ENCODE assay signal across 14 cellular contexts in genomic region chr1:44565265-44565750, GRCh38.
DNase-seq lines count a peak whose midpoint lies in the region; ATAC-seq and TF ChIP-seq lines count a peak whose summit lies in the region.
"Had no signal": no experiment of that assay in that cellular context is flagged by ENCODE, and none has a peak within 500 bp of the region (broad histone marks: within the 10 kb centered on the region; RNA-seq: fewer than 3 reads in every experiment).

No MANE protein-coding gene starts in this region.

- intact Hi-C loops in dorsolateral prefrontal cortex (cut with DNase I) (no loop called here), CD14-positive monocyte (cut with micrococcal nuclease) (no loop called here)

- no peaks in the 10 kb centered on the region for H3K9me3 ChIP-seq in neuronal stem cell (replicated peaks in 1 of 2; ENCODE audit: control insufficient read depth in 2 of 2, insufficient read depth in 1 of 2, low read depth in 1 of 2, low read length in 2 of 2)
- H3K9me3 ChIP-seq: BLaER1 treated with 17β-estradiol and CSF1 and Interleukin-3, amounts not matched to agents 10 nM and 100 nM had no signal

- H3K27me3 ChIP-seq in GM23338 (ENCODE audit: insufficient read depth) (no peaks in the 10 kb centered on the region), dorsolateral prefrontal cortex (peaks cover 0 to 6% (median 0%) of the 10 kb centered on the region in 45 donors), neuronal stem cell (ENCODE audit: control insufficient read depth in 3 of 3, insufficient read depth in 3 of 3, low read depth in 1 of 3, low read length in 3 of 3) (peaks cover 0 to 9% (median 0%) of the 10 kb centered on the region in 3 experiments)
- H3K27me3 ChIP-seq: BLaER1 treated with 17β-estradiol and CSF1 and Interleukin-3, amounts not matched to agents 10 nM and 100 nM had no signal

- no peaks in the 10 kb centered on the region for H3K79me2 ChIP-seq in GM23338 (replicated peaks; ENCODE audit: insufficient read depth)

- H3K4me1 Mint-ChIP-seq in GM23338 (peaks cover 22% of the 10 kb centered on the region), CD14-positive monocyte (peaks cover 6% of the 10 kb centered on the region)

- H4K20me1 ChIP-seq in GM23338 (replicated peaks; ENCODE audit: insufficient read depth), result no peaks in the 10 kb centered on the region
- H4K20me1 ChIP-seq: BLaER1 treated with 17β-estradiol and CSF1 and Interleukin-3, amounts not matched to agents 10 nM and 100 nM had no signal

- H3K36me3 ChIP-seq in GM23338 (ENCODE audit: insufficient read depth), result no peaks in the 10 kb centered on the region
- peaks cover 0 to 19% of the 10 kb centered on the region in 2 donors for H3K36me3 ChIP-seq in neuronal stem cell (replicated peaks in 1 of 2; ENCODE audit: control insufficient read depth in 2 of 2, insufficient read depth in 2 of 2, low read length in 2 of 2)
- H3K36me3 ChIP-seq: BLaER1 treated with 17β-estradiol and CSF1 and Interleukin-3, amounts not matched to agents 10 nM and 100 nM had no signal

- no peak overlapping the region for H4K91ac ChIP-seq in neuronal stem cell (ENCODE audit: low read depth, low read length, poor library complexity)

- H3K4me3 Mint-ChIP-seq in GM23338, result no peak overlapping the region
- no peak overlapping the region for H3K4me3 Mint-ChIP-seq in CD14-positive monocyte
- H3K4me3 Mint-ChIP-seq: CD4-positive, alpha-beta T cell had no signal

- no peak overlapping the region for H3K18ac ChIP-seq in neuronal stem cell (ENCODE audit: low read length)

- H3K4me3 ChIP-seq in GM23338, result no peak overlapping the region
- no peak overlapping the region for H3K4me3 ChIP-seq in dorsolateral prefrontal cortex
- H3K4me3 ChIP-seq in neuronal stem cell (ENCODE audit: low read length in 2 of 2), result no peak overlapping the region
- H3K4me3 ChIP-seq: BLaER1 treated with 17β-estradiol and CSF1 and Interleukin-3, amounts not matched to agents 10 nM and 100 nM; GM12878 had no signal

- H3K27me3 Mint-ChIP-seq in GM23338 (ENCODE audit: insufficient read depth, low read depth, poor library complexity) (peaks cover 16% of the 10 kb centered on the region), CD14-positive monocyte (ENCODE audit: low read depth in 3 of 3) (peaks cover 0 to 6% (median 1%) of the 10 kb centered on the region in 3 donors)

- H4K8ac ChIP-seq in neuronal stem cell (ENCODE audit: low read depth, low read length), result no peak overlapping the region

- H3K23ac ChIP-seq in neuronal stem cell (ENCODE audit: low read depth, low read length, poor library complexity), result no peak overlapping the region

- no peak overlapping the region for H3K27ac Mint-ChIP-seq in GM23338
- peak overlapping the region in 1 of 7 donors; percentile 27 for H3K27ac Mint-ChIP-seq in CD14-positive monocyte
- H3K27ac Mint-ChIP-seq: CD4-positive, alpha-beta T cell had no signal

- H2AK5ac ChIP-seq in neuronal stem cell (ENCODE audit: low read depth, low read length), result peak overlapping the region; percentile 4

- no peak overlapping the region for H2BK120ac ChIP-seq in neuronal stem cell (ENCODE audit: low read depth, low read length)

- H2BK12ac ChIP-seq in neuronal stem cell (ENCODE audit: low read length), result no peak overlapping the region

- H3K9ac ChIP-seq in neuronal stem cell (ENCODE audit: low read depth, low read length, poor library complexity), result no peak overlapping the region
- H3K9ac ChIP-seq: BLaER1 treated with 17β-estradiol and CSF1 and Interleukin-3, amounts not matched to agents 10 nM and 100 nM had no signal

- H2AFZ ChIP-seq in GM23338, result no peak overlapping the region
- H2AFZ ChIP-seq in neuronal stem cell (ENCODE audit: low read length), result no peak overlapping the region

- H3K14ac ChIP-seq in neuronal stem cell (ENCODE audit: low read length), result no peak overlapping the region

- peak; percentile 47 for DNase-seq in GM23338 (ENCODE audit: low spot score)
- DNase-seq in NCI-H69 (lab: John Stamatoyannopoulos, UW), result peak; percentile 49
- no peak for DNase-seq in dorsolateral prefrontal cortex
- no peak for DNase-seq in neuronal stem cell (ENCODE audit: low spot score)
- no peak for DNase-seq in CD14-positive monocyte (ENCODE audit: low spot score)
- DNase-seq in HPDE6-E6E7 (ENCODE audit: extremely low spot score), result no peak
- DNase-seq: CD4-positive, alpha-beta T cell; DMS79; GOT3 had no signal

- H3F3A ChIP-seq in GM23338 (replicated peaks; ENCODE audit: low read depth), result 0 out of 2 replicates have a peak, but pooled peaks cover 3% of the 10 kb centered on the region

- H3K27ac ChIP-seq in GM23338 (ENCODE audit: low read depth) (no peak overlapping the region), dorsolateral prefrontal cortex (peak overlapping the region in 55 of 59 donors; percentile 4 to 100 (median 85)), neuronal stem cell (replicated peaks; ENCODE audit: low read length) (no peak overlapping the region)
- H3K27ac ChIP-seq: BLaER1 treated with 17β-estradiol and CSF1 and Interleukin-3, amounts not matched to agents 10 nM and 100 nM; HL-60 had no signal

- no peaks in the 10 kb centered on the region for H3K79me1 ChIP-seq in neuronal stem cell (ENCODE audit: low read depth, low read length)

- H3K36me3 Mint-ChIP-seq in GM23338 (ENCODE audit: low read depth), result no peaks in the 10 kb centered on the region; the same call in 1 of the 3 replicates
- no peaks in the 10 kb centered on the region for H3K36me3 Mint-ChIP-seq in CD14-positive monocyte

- no CpG with 5 or more reads among the region's 5 CpGs for WGBS in neuronal stem cell (ENCODE audit: extremely low coverage in 2 of 2, insufficient read length in 2 of 2, insufficient replicate concordance in 1 of 2), 2 donors

- no peak overlapping the region for H2BK5ac ChIP-seq in neuronal stem cell (ENCODE audit: low read length)

- H3K4ac ChIP-seq in neuronal stem cell (ENCODE audit: low read length), result no peak overlapping the region

- H3K9me2 ChIP-seq in GM23338 (ENCODE audit: insufficient read depth), result 0 out of 2 replicates have a peak, but pooled peaks cover 5% of the 10 kb centered on the region

- H3K9me3 Mint-ChIP-seq in GM23338, result no peaks in the 10 kb centered on the region
- peaks cover 0 to 1% (median 0%) of the 10 kb centered on the region in 7 donors for H3K9me3 Mint-ChIP-seq in CD14-positive monocyte
- H3K9me3 Mint-ChIP-seq: CD4-positive, alpha-beta T cell had no signal

- TF ChIP-seq CTCF in GM23338 (conservative IDR thresholded peaks at IDR 0.05; ENCODE audit: low read depth in 2 of 2) (no peak), dorsolateral prefrontal cortex (IDR thresholded peaks at IDR 0.05 in 54 of 56, conservative IDR thresholded peaks at IDR 0.05 in 2 of 56; ENCODE audit: low read depth in 1 of 56, partially characterized antibody in 56 of 56) (no peak), CD14-positive monocyte (IDR thresholded peaks at IDR 0.05) (no peak)

- H3K4me2 ChIP-seq in GM23338, result no peak overlapping the region
- no peak overlapping the region for H3K4me2 ChIP-seq in neuronal stem cell (ENCODE audit: insufficient read depth, low read length, poor library complexity, severe bottlenecking)
- H3K4me2 ChIP-seq: BLaER1 treated with 17β-estradiol and CSF1 and Interleukin-3, amounts not matched to agents 10 nM and 100 nM had no signal

- peaks cover 5% of the 10 kb centered on the region; the same call in 1 of the 2 replicates for H3K4me1 ChIP-seq in GM23338 (ENCODE audit: insufficient read depth)
- H3K4me1 ChIP-seq in neuronal stem cell (ENCODE audit: control insufficient read depth in 2 of 2, insufficient read depth in 1 of 2, low read depth in 1 of 2, low read length in 2 of 2), result peaks cover 0 to 2% of the 10 kb centered on the region in 2 donors

- H2BK15ac ChIP-seq in neuronal stem cell (ENCODE audit: low read length), result no peak overlapping the region

- ATAC-seq in GM23338, result peak; percentile 75
- ATAC-seq in GM19023 (IDR thresholded peaks at IDR 0.05; ENCODE audit: unreplicated experiment), result no peak
- ATAC-seq: GM12878, HCT116 had no signal

TF ChIP-seq in GM23338, 12 proteins besides CTCF, POLR2A, EP300 and RAD21 (continues in another document):
- no peak for TF ChIP-seq ETS1 (IDR thresholded peaks at IDR 0.05)
- TF ChIP-seq REST (IDR thresholded peaks at IDR 0.05; ENCODE audit: unreplicated experiment), result no peak
- TF ChIP-seq NANOG (IDR thresholded peaks at IDR 0.05; ENCODE audit: borderline replicate concordance), result no peak

Comparison
In these comparisons a context has a peak if more than half of its experiments do, and no peak if none do; other contexts are left out.
1. DNase-seq: peak in GM23338 (single experiment) and NCI-H69 (single experiment); none in dorsolateral prefrontal cortex (0 of 10), neuronal stem cell (single experiment), CD14-positive monocyte (single experiment) and HPDE6-E6E7 (single experiment).
2. H3K27ac ChIP-seq: peak in dorsolateral prefrontal cortex (55 of 59); none in GM23338 (single experiment) and neuronal stem cell (single experiment).